ENCODE assay signal across 20 cellular contexts in genomic region chr17:59505610-59506276, GRCh38. TPM values are rescaled to one million over a fixed set of nuclear protein-coding genes. Genes with fewer than 3 reads are reported as not detected.
A peak's percentile ranks its signal among the peaks of the same experiment; 100 is the strongest.
DNase-seq lines count a peak whose midpoint lies in the region; ATAC-seq and TF ChIP-seq lines count a peak whose summit lies in the region.
"Had no signal": no experiment of that assay in that cellular context is flagged by ENCODE, and none has a peak within 500 bp of the region (broad histone marks: within the 10 kb centered on the region; RNA-seq: fewer than 3 reads in every experiment).

No MANE protein-coding gene starts in this region.

- H3K4me1 ChIP-seq in IMR-90 (ENCODE audit: control insufficient read depth, insufficient read depth, low read length) (peaks cover 3% of the 10 kb centered on the region; the same call in 1 of the 2 replicates), left lung (no peaks in the 10 kb centered on the region), ascending aorta (no peaks in the 10 kb centered on the region)
- H3K4me1 ChIP-seq: heart right ventricle had no signal

- no peak for TF ChIP-seq RAD21 in IMR-90 (IDR thresholded peaks at IDR 0.05; ENCODE audit: low read length)

- CTCF ChIA-PET in IMR-90 (lab: Yijun Ruan, JAX) = interaction anchor here (0.6 kb wide), 1 partner anchor 9 kb away, joined by 9 read pairs; no protein-coding TSS in a partner anchor

- 88% methylated on average over 2 of the region's 4 CpGs; no CpG with 5 or more reads in 1 of the 2 experiments for WGBS in IMR-90 (ENCODE audit: extremely low coverage in 2 of 2, insufficient read length in 1 of 2), 2 experiments

- no peak overlapping the region for H2AK5ac ChIP-seq in IMR-90 (ENCODE audit: low read depth, low read length)

- H3K56ac ChIP-seq in IMR-90 (ENCODE audit: extremely low read depth, insufficient read depth, low read length) = no peak overlapping the region

- no peak for TF ChIP-seq POLR2A in IMR-90 (IDR thresholded peaks at IDR 0.05; ENCODE audit: low read depth, low read length)

- no peaks in the 10 kb centered on the region for H4K20me1 ChIP-seq in IMR-90 (ENCODE audit: insufficient read depth, low read length)

- no peak overlapping the region for H3K4ac ChIP-seq in IMR-90 (ENCODE audit: low read depth, low read length)

- intact Hi-C loops in IMR-90 (cut with micrococcal nuclease) = no loop called here
- intact Hi-C loops in dorsolateral prefrontal cortex (cut with DNase I) = no loop called here
- intact Hi-C loops in left lung (cut with DNase I) = no loop called here
- intact Hi-C loops in ascending aorta (cut with DNase I) = no loop called here

- DNase-seq in A172 (ENCODE audit: low spot score) (peak; percentile 45), IMR-90 (peak; percentile 5), dorsolateral prefrontal cortex (no peak), left lung (no peak), COR-L47 (lab: John Stamatoyannopoulos, UW) (no peak), ascending aorta (ENCODE audit: low spot score in 2 of 2) (no peak), KG1 (lab: John Stamatoyannopoulos, UW) (no peak), KBM-7 (no peak)
- DNase-seq: ACHN; cerebellar nuclear complex; GF-D8; heart right ventricle; left ventricle myocardium superior; MM.1S; naive thymus-derived CD4-positive, alpha-beta T cell; NCI-H2081 treated with DMSO at 0.1 percent for 48 hours; NCI-H774; T-cell had no signal

- ATAC-seq in IMR-90 (ENCODE audit: low read depth) (no peak), left lung (peak; percentile 35)
- ATAC-seq: activated CD4-positive, CD25-positive, alpha-beta regulatory T cell treated with anti-CD3 and anti-CD28 coated beads, Interleukin-2, amount 50 U/mL, for 24 hours; activated naive CD4-positive, alpha-beta T cell treated with anti-CD3 and anti-CD28 coated beads, Interleukin-2, amount 50 U/mL, for 72 hours; heart right ventricle; left ventricle myocardium superior; naive thymus-derived CD4-positive, alpha-beta T cell; T-cell had no signal

- H3K9me3 ChIP-seq in IMR-90 (ENCODE audit: control insufficient read depth, insufficient read depth, low read length) (no peaks in the 10 kb centered on the region), left lung (no peaks in the 10 kb centered on the region), ascending aorta (no peaks in the 10 kb centered on the region)
- H3K9me3 ChIP-seq: heart right ventricle had no signal

- no peaks in the 10 kb centered on the region for H3K79me1 ChIP-seq in IMR-90 (ENCODE audit: low read depth in 1 of 2, low read length in 2 of 2)

- no peak overlapping the region for H2BK120ac ChIP-seq in IMR-90 (ENCODE audit: low read depth, low read length)

- no peak overlapping the region for H3K4me2 ChIP-seq in IMR-90 (ENCODE audit: low read depth, low read length)

- dilution Hi-C loops in IMR-90 (cut with HindIII; ENCODE audit: low sequenced_read_pairs, unreplicated experiment) = no loop called here

- H3K23ac ChIP-seq in IMR-90 (ENCODE audit: low read depth, low read length) = no peak overlapping the region

- H4K5ac ChIP-seq in IMR-90 (ENCODE audit: low read depth, low read length) = no peak overlapping the region

- H2BK20ac ChIP-seq in IMR-90 (ENCODE audit: low read depth, low read length) = no peak overlapping the region

- H3K36me3 ChIP-seq in IMR-90 (ENCODE audit: control insufficient read depth, insufficient read depth, low read length) (no peaks in the 10 kb centered on the region), left lung (no peaks in the 10 kb centered on the region), ascending aorta (no peaks in the 10 kb centered on the region)
- H3K36me3 ChIP-seq: heart right ventricle had no signal

- no peak overlapping the region for H3K14ac ChIP-seq in IMR-90 (replicated peaks; ENCODE audit: low read depth, low read length)

- H3K27me3 ChIP-seq in IMR-90 (ENCODE audit: control insufficient read depth, insufficient read depth, low read length) = peaks cover 2% of the 10 kb centered on the region
- H3K27me3 ChIP-seq in dorsolateral prefrontal cortex = no peaks in the 10 kb centered on the region
- H3K27me3 ChIP-seq in left lung = no peaks in the 10 kb centered on the region
- H3K27me3 ChIP-seq in ascending aorta = no peaks in the 10 kb centered on the region
- H3K27me3 ChIP-seq: heart right ventricle had no signal

- no peak overlapping the region for H3K18ac ChIP-seq in IMR-90 (ENCODE audit: low read depth, low read length)

- no peak overlapping the region for H4K8ac ChIP-seq in IMR-90 (ENCODE audit: low read depth in 2 of 2, low read length in 2 of 2)

- H2BK15ac ChIP-seq in IMR-90 (ENCODE audit: low read depth, low read length) = no peak overlapping the region

- H3K9ac ChIP-seq in IMR-90 (ENCODE audit: low read depth, low read length) = no peak overlapping the region

- no peak overlapping the region for H4K91ac ChIP-seq in IMR-90 (ENCODE audit: insufficient read depth, low read depth, low read length)

- H3K27ac ChIP-seq in IMR-90 (ENCODE audit: insufficient read depth, low read length) (no peak overlapping the region), dorsolateral prefrontal cortex (peak overlapping the region in 44 of 59 donors; percentile 2 to 80 (median 48)), left lung (no peak overlapping the region), ascending aorta (no peak overlapping the region)
- H3K27ac ChIP-seq: heart right ventricle had no signal

- H2BK5ac ChIP-seq in IMR-90 (ENCODE audit: low read depth, low read length, poor library complexity, severe bottlenecking) = no peak overlapping the region

- H3K9me1 ChIP-seq in IMR-90 (ENCODE audit: insufficient read depth, low read length) = no peaks in the 10 kb centered on the region

- no TSS peak for BruUV-seq in IMR-90 (replicated peaks; lab: Mats Ljungman, UMichigan)

- TF ChIP-seq CTCF in IMR-90 (conservative IDR thresholded peaks at IDR 0.05; ENCODE audit: low read depth, low read length) (no peak), dorsolateral prefrontal cortex (IDR thresholded peaks at IDR 0.05 in 54 of 56, conservative IDR thresholded peaks at IDR 0.05 in 2 of 56; ENCODE audit: low read depth in 1 of 56, partially characterized antibody in 56 of 56) (no peak), left lung (IDR thresholded peaks at IDR 0.05) (no peak), ascending aorta (IDR thresholded peaks at IDR 0.05) (no peak)

- POLR2A ChIA-PET in IMR-90 (lab: Charles Lee; ENCODE audit: unreplicated experiment) = no interaction called here

- no peak overlapping the region for H2AFZ ChIP-seq in IMR-90 (replicated peaks; ENCODE audit: low read length, poor library complexity)

- no peak overlapping the region for H3K4me3 ChIP-seq in IMR-90 (ENCODE audit: insufficient read depth, low read depth, low read length)
- H3K4me3 ChIP-seq in dorsolateral prefrontal cortex = no peak overlapping the region
- H3K4me3 ChIP-seq in left lung = no peak overlapping the region
- no peak overlapping the region for H3K4me3 ChIP-seq in ascending aorta
- H3K4me3 ChIP-seq: heart right ventricle had no signal

- H2AK9ac ChIP-seq in IMR-90 (replicated peaks; ENCODE audit: low read depth, low read length, poor library complexity) = no peak overlapping the region

- in situ Hi-C loops in IMR-90 (cut with MboI; ENCODE audit: low sequenced_read_pairs) = no loop called here
- in situ Hi-C loops in KBM-7 (cut with MboI; ENCODE audit: low pct_unique_long_range_greater_than_20kb, low sequenced_read_pairs) = no loop called here

TF ChIP-seq in IMR-90, 13 proteins besides CTCF, POLR2A, EP300 and RAD21:
- TF ChIP-seq RCOR1 (IDR thresholded peaks at IDR 0.05; ENCODE audit: insufficient replicate concordance, low read length) (no peak), NFE2L2 (IDR thresholded peaks at IDR 0.05; ENCODE audit: low read depth, low read length) (no peak), RFX5 (IDR thresholded peaks at IDR 0.05; ENCODE audit: low read depth, low read length) (no peak), MXI1 (IDR thresholded peaks at IDR 0.05; ENCODE audit: borderline replicate concordance, low read depth, low read length) (no peak), BHLHE40 (IDR thresholded peaks at IDR 0.05; ENCODE audit: low read depth, low read length) (no peak), FOS (IDR thresholded peaks at IDR 0.05; ENCODE audit: low read depth, low read length) (no peak), CHD1 (IDR thresholded peaks at IDR 0.05; ENCODE audit: low read depth, low read length) (no peak), ELK1 (IDR thresholded peaks at IDR 0.05; ENCODE audit: borderline replicate concordance, low read depth, low read length) (no peak), MAZ (IDR thresholded peaks at IDR 0.05; ENCODE audit: borderline replicate concordance, low read depth, low read length) (no peak), SMC3 (IDR thresholded peaks at IDR 0.05; ENCODE audit: low read depth, low read length) (no peak), USF2 (IDR thresholded peaks at IDR 0.05; ENCODE audit: low read depth, low read length) (no peak), CEBPB (IDR thresholded peaks at IDR 0.05; ENCODE audit: low read depth, low read length) (no peak), MAFK (IDR thresholded peaks at IDR 0.05; ENCODE audit: low read depth, low read length) (no peak)

RNA-seq across cellular contexts. Expression of gene DHX40, which starts 59.7 kb away (rescaled TPM):
- 67.1 and 70.5 TPM in 2 replicates for total RNA-seq in A172 (2014; rRNA removed; shearing (Covaris generic))
- total RNA-seq in IMR-90 (2012; rRNA removed) (44.4 and 54.2 TPM in 2 replicates), dorsolateral prefrontal cortex (10 to 100 TPM; 19.1 to 37.5 (median 26.3) TPM), left lung (10 to 100 TPM; 23.9 to 27.6 TPM), ascending aorta (4.8 TPM)
- polyA plus RNA-seq in IMR-90 (2012; rRNA removed) = 13.2 and 17.4 TPM in 2 replicates
- polyA plus RNA-seq in IMR-90 (2012; cell fraction: cytosol; rRNA removed) = 2.7 and 3.5 TPM in 2 replicates
- polyA plus RNA-seq in IMR-90 (2012; cell fraction: nucleus; rRNA removed; ENCODE audit: low replicate concordance) = 1.5 and 13.8 TPM in 2 replicates

Comparison
In these comparisons a context has a peak if more than half of its experiments do, and no peak if none do; other contexts are left out.
1. DNase-seq: peak in A172 (single experiment) and IMR-90 (single experiment); none in dorsolateral prefrontal cortex (0 of 10), left lung (0 of 2), COR-L47 (single experiment), ascending aorta (0 of 2), KG1 (single experiment) and KBM-7 (single experiment).
2. H3K27ac ChIP-seq: peak in dorsolateral prefrontal cortex (44 of 59); none in IMR-90 (single experiment), left lung (0 of 2) and ascending aorta (0 of 2).